2 cellular contexts compared by ENCODE assay signal in the genomic region with DNA sequence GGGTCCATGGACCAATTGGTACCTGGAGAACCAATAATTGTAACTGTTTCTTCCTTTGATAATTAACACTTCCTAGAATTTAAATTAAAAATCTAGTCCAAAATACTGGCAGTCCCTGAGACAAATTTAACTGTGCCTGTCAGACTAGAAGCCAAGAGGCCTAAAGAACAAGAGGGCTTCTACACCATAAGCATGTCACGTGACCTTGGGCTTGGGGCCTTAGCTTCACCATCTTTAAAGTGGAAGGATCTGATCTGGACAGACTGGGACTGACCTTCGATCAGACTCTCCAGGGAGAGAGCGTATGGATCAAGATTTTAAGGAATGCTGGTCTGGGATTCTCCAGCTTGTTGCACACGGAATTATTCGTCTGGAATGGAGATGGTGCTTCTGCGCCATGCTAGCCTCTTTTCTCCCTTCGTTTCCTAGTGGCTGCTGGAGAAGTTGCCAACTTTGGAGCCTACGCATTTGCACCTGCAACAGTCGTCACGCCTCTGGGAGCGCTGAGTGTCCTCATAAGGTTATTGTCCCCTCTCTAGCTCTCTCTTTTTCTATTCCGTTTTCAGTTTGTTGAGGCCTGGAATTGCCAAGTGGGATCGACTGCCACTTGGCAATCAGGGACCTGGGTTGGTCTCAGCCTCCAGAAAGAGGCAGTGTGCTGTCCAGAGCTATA.
TF ChIP-seq lines count a peak whose summit lies in the region.

No MANE protein-coding gene starts in this region.

TF ChIP-seq in IMR-90, 13 proteins besides CTCF, POLR2A, EP300 and RAD21:
- TF ChIP-seq MAZ (IDR thresholded peaks at IDR 0.05; ENCODE audit: borderline replicate concordance, low read depth, low read length) (no peak), BHLHE40 (IDR thresholded peaks at IDR 0.05; ENCODE audit: low read depth, low read length) (no peak), RFX5 (IDR thresholded peaks at IDR 0.05; ENCODE audit: low read depth, low read length) (no peak), MXI1 (IDR thresholded peaks at IDR 0.05; ENCODE audit: borderline replicate concordance, low read depth, low read length) (no peak), SMC3 (IDR thresholded peaks at IDR 0.05; ENCODE audit: low read depth, low read length) (no peak), RCOR1 (IDR thresholded peaks at IDR 0.05; ENCODE audit: insufficient replicate concordance, low read length) (no peak), MAFK (IDR thresholded peaks at IDR 0.05; ENCODE audit: low read depth, low read length) (no peak), CEBPB (IDR thresholded peaks at IDR 0.05; ENCODE audit: low read depth, low read length) (no peak), NFE2L2 (IDR thresholded peaks at IDR 0.05; ENCODE audit: low read depth, low read length) (no peak), FOS (IDR thresholded peaks at IDR 0.05; ENCODE audit: low read depth, low read length) (no peak), CHD1 (IDR thresholded peaks at IDR 0.05; ENCODE audit: low read depth, low read length) (no peak)
- TF ChIP-seq, protein P1, sequence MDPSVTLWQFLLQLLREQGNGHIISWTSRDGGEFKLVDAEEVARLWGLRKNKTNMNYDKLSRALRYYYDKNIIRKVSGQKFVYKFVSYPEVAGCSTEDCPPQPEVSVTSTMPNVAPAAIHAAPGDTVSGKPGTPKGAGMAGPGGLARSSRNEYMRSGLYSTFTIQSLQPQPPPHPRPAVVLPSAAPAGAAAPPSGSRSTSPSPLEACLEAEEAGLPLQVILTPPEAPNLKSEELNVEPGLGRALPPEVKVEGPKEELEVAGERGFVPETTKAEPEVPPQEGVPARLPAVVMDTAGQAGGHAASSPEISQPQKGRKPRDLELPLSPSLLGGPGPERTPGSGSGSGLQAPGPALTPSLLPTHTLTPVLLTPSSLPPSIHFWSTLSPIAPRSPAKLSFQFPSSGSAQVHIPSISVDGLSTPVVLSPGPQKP (IDR thresholded peaks at IDR 0.05; ENCODE audit: borderline replicate concordance, low read depth, low read length): no peak
- TF ChIP-seq, protein P2, sequence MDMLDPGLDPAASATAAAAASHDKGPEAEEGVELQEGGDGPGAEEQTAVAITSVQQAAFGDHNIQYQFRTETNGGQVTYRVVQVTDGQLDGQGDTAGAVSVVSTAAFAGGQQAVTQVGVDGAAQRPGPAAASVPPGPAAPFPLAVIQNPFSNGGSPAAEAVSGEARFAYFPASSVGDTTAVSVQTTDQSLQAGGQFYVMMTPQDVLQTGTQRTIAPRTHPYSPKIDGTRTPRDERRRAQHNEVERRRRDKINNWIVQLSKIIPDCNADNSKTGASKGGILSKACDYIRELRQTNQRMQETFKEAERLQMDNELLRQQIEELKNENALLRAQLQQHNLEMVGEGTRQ (IDR thresholded peaks at IDR 0.05; ENCODE audit: low read depth, low read length): no peak
TF ChIP-seq in IMR-90: peak in this region for 0.

TF ChIP-seq in K562, 482 proteins besides CTCF, POLR2A, EP300 and RAD21:
- TF ChIP-seq, protein P3, sequence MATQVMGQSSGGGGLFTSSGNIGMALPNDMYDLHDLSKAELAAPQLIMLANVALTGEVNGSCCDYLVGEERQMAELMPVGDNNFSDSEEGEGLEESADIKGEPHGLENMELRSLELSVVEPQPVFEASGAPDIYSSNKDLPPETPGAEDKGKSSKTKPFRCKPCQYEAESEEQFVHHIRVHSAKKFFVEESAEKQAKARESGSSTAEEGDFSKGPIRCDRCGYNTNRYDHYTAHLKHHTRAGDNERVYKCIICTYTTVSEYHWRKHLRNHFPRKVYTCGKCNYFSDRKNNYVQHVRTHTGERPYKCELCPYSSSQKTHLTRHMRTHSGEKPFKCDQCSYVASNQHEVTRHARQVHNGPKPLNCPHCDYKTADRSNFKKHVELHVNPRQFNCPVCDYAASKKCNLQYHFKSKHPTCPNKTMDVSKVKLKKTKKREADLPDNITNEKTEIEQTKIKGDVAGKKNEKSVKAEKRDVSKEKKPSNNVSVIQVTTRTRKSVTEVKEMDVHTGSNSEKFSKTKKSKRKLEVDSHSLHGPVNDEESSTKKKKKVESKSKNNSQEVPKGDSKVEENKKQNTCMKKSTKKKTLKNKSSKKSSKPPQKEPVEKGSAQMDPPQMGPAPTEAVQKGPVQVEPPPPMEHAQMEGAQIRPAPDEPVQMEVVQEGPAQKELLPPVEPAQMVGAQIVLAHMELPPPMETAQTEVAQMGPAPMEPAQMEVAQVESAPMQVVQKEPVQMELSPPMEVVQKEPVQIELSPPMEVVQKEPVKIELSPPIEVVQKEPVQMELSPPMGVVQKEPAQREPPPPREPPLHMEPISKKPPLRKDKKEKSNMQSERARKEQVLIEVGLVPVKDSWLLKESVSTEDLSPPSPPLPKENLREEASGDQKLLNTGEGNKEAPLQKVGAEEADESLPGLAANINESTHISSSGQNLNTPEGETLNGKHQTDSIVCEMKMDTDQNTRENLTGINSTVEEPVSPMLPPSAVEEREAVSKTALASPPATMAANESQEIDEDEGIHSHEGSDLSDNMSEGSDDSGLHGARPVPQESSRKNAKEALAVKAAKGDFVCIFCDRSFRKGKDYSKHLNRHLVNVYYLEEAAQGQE (CRISPR knock-in tag; IDR thresholded peaks at IDR 0.05; ENCODE audit: low read depth): no peak
- TF ChIP-seq, protein P4, sequence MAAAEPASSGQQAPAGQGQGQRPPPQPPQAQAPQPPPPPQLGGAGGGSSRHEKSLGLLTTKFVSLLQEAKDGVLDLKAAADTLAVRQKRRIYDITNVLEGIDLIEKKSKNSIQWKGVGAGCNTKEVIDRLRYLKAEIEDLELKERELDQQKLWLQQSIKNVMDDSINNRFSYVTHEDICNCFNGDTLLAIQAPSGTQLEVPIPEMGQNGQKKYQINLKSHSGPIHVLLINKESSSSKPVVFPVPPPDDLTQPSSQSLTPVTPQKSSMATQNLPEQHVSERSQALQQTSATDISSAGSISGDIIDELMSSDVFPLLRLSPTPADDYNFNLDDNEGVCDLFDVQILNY (CRISPR knock-in tag; IDR thresholded peaks at IDR 0.05): no peak
- TF ChIP-seq L3MBTL2 (IDR thresholded peaks at IDR 0.05) (no peak), RBM17 (IDR thresholded peaks at IDR 0.05; ENCODE audit: borderline replicate concordance, low read depth, low read length) (no peak), C11orf30 (IDR thresholded peaks at IDR 0.05; ENCODE audit: low read depth) (no peak), CSDE1 (IDR thresholded peaks at IDR 0.05) (no peak), TOE1 (IDR thresholded peaks at IDR 0.05; ENCODE audit: borderline replicate concordance) (peak; percentile 83; the same call in 1 of the 2 replicates), TOE1 (CRISPR knock-in tag; IDR thresholded peaks at IDR 0.05; ENCODE audit: borderline replicate concordance, low read depth) (no peak), NR1H2 (CRISPR knock-in tag; IDR thresholded peaks at IDR 0.05) (no peak), RAD51 (IDR thresholded peaks at IDR 0.05; ENCODE audit: borderline replicate concordance, low read depth) (peak; percentile 91), TBP (optimal IDR thresholded peaks at IDR 0.05; ENCODE audit: low read depth, low read length) (no peak), CBFA2T2 (conservative IDR thresholded peaks at IDR 0.05) (peak; percentile 49)
- TF ChIP-seq, protein P5, sequence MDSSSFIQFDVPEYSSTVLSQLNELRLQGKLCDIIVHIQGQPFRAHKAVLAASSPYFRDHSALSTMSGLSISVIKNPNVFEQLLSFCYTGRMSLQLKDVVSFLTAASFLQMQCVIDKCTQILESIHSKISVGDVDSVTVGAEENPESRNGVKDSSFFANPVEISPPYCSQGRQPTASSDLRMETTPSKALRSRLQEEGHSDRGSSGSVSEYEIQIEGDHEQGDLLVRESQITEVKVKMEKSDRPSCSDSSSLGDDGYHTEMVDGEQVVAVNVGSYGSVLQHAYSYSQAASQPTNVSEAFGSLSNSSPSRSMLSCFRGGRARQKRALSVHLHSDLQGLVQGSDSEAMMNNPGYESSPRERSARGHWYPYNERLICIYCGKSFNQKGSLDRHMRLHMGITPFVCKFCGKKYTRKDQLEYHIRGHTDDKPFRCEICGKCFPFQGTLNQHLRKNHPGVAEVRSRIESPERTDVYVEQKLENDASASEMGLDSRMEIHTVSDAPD (CRISPR knock-in tag; IDR thresholded peaks at IDR 0.05): no peak
- TF ChIP-seq, protein P2 (CRISPR knock-in tag; IDR thresholded peaks at IDR 0.05): peak; percentile 53
- TF ChIP-seq, protein P6, sequence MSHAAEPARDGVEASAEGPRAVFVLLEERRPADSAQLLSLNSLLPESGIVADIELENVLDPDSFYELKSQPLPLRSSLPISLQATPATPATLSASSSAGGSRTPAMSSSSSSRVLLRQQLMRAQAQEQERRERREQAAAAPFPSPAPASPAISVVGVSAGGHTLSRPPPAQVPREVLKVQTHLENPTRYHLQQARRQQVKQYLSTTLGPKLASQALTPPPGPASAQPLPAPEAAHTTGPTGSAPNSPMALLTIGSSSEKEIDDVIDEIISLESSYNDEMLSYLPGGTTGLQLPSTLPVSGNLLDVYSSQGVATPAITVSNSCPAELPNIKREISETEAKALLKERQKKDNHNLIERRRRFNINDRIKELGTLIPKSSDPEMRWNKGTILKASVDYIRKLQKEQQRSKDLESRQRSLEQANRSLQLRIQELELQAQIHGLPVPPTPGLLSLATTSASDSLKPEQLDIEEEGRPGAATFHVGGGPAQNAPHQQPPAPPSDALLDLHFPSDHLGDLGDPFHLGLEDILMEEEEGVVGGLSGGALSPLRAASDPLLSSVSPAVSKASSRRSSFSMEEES (CRISPR knock-in tag; IDR thresholded peaks at IDR 0.05): peak; percentile 90
- TF ChIP-seq, protein P7, sequence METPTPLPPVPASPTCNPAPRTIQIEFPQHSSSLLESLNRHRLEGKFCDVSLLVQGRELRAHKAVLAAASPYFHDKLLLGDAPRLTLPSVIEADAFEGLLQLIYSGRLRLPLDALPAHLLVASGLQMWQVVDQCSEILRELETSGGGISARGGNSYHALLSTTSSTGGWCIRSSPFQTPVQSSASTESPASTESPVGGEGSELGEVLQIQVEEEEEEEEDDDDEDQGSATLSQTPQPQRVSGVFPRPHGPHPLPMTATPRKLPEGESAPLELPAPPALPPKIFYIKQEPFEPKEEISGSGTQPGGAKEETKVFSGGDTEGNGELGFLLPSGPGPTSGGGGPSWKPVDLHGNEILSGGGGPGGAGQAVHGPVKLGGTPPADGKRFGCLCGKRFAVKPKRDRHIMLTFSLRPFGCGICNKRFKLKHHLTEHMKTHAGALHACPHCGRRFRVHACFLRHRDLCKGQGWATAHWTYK (CRISPR knock-in tag; IDR thresholded peaks at IDR 0.05): no peak
- TF ChIP-seq, protein P8, sequence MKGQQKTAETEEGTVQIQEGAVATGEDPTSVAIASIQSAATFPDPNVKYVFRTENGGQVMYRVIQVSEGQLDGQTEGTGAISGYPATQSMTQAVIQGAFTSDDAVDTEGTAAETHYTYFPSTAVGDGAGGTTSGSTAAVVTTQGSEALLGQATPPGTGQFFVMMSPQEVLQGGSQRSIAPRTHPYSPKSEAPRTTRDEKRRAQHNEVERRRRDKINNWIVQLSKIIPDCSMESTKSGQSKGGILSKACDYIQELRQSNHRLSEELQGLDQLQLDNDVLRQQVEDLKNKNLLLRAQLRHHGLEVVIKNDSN (CRISPR knock-in tag; IDR thresholded peaks at IDR 0.05): peak; percentile 50
- TF ChIP-seq, protein P9, sequence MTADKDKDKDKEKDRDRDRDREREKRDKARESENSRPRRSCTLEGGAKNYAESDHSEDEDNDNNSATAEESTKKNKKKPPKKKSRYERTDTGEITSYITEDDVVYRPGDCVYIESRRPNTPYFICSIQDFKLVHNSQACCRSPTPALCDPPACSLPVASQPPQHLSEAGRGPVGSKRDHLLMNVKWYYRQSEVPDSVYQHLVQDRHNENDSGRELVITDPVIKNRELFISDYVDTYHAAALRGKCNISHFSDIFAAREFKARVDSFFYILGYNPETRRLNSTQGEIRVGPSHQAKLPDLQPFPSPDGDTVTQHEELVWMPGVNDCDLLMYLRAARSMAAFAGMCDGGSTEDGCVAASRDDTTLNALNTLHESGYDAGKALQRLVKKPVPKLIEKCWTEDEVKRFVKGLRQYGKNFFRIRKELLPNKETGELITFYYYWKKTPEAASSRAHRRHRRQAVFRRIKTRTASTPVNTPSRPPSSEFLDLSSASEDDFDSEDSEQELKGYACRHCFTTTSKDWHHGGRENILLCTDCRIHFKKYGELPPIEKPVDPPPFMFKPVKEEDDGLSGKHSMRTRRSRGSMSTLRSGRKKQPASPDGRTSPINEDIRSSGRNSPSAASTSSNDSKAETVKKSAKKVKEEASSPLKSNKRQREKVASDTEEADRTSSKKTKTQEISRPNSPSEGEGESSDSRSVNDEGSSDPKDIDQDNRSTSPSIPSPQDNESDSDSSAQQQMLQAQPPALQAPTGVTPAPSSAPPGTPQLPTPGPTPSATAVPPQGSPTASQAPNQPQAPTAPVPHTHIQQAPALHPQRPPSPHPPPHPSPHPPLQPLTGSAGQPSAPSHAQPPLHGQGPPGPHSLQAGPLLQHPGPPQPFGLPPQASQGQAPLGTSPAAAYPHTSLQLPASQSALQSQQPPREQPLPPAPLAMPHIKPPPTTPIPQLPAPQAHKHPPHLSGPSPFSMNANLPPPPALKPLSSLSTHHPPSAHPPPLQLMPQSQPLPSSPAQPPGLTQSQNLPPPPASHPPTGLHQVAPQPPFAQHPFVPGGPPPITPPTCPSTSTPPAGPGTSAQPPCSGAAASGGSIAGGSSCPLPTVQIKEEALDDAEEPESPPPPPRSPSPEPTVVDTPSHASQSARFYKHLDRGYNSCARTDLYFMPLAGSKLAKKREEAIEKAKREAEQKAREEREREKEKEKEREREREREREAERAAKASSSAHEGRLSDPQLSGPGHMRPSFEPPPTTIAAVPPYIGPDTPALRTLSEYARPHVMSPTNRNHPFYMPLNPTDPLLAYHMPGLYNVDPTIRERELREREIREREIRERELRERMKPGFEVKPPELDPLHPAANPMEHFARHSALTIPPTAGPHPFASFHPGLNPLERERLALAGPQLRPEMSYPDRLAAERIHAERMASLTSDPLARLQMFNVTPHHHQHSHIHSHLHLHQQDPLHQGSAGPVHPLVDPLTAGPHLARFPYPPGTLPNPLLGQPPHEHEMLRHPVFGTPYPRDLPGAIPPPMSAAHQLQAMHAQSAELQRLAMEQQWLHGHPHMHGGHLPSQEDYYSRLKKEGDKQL (CRISPR knock-in tag; IDR thresholded peaks at IDR 0.05; ENCODE audit: borderline replicate concordance): no peak
TF ChIP-seq in K562: peak in this region for 6.
